ENCODE assay signal across 23 cellular contexts in genomic region chr4:145880355-145880960, GRCh38. TPM values are rescaled to one million over a fixed set of nuclear protein-coding genes. Genes with fewer than 3 reads are reported as not detected.
DNase-seq lines count a peak whose midpoint lies in the region; ATAC-seq and TF ChIP-seq lines count a peak whose summit lies in the region.
"Had no signal": no experiment of that assay in that cellular context is flagged by ENCODE, and none has a peak within 500 bp of the region (broad histone marks: within the 10 kb centered on the region; RNA-seq: fewer than 3 reads in every experiment).

No MANE protein-coding gene starts in this region.

- H3K79me2 ChIP-seq in Loucy (ENCODE audit: insufficient read depth, low read length) (peaks cover 64% of the 10 kb centered on the region), mammary epithelial cell (ENCODE audit: insufficient read depth, low read length) (peaks cover 29% of the 10 kb centered on the region)

- WGBS in mammary epithelial cell (ENCODE audit: low coverage, missing lambda C conversion rate), result 42% methylated on average over 9 of the region's 9 CpGs

- H3K9me2 ChIP-seq in Loucy (replicated peaks; ENCODE audit: low read depth, low read length), result no peaks in the 10 kb centered on the region

- peaks cover 18% of the 10 kb centered on the region for H3K4me1 Mint-ChIP-seq in progenitor cell of endocrine pancreas (ENCODE audit: low read depth)

- no peak for TF ChIP-seq CTCF in Loucy (conservative IDR thresholded peaks at IDR 0.05; ENCODE audit: low read length)
- no peak for TF ChIP-seq CTCF in mammary epithelial cell (conservative IDR thresholded peaks at IDR 0.05 in 1 of 2, IDR thresholded peaks at IDR 0.05 in 1 of 2; ENCODE audit: extremely low read depth in 1 of 2, insufficient read depth in 1 of 2, low read depth in 1 of 2, low read length in 2 of 2)
- TF ChIP-seq CTCF in foreskin keratinocyte (conservative IDR thresholded peaks at IDR 0.05), result peak; percentile 26
- no peak for TF ChIP-seq CTCF in progenitor cell of endocrine pancreas (IDR thresholded peaks at IDR 0.05; ENCODE audit: unreplicated experiment)

- H3K27ac Mint-ChIP-seq in progenitor cell of endocrine pancreas, result no peak overlapping the region
- H3K27ac Mint-ChIP-seq: activated CD8-positive, alpha-beta T cell treated with anti-CD3 and anti-CD28 coated beads, Interleukin-2, amount 10 ng/mL, durations not matched to agents 7 days and 5 days; stimulated activated naive CD8-positive, alpha-beta T cell treated with anti-CD3 and anti-CD28 coated beads, Interleukin-15, Interleukin-2, amounts not matched to agents 100 ng/mL and 50 ng/mL, for 24 hours had no signal

- H3K9me3 Mint-ChIP-seq in progenitor cell of endocrine pancreas (ENCODE audit: low read depth), result no peaks in the 10 kb centered on the region
- H3K9me3 Mint-ChIP-seq: stimulated activated naive CD8-positive, alpha-beta T cell treated with anti-CD3 and anti-CD28 coated beads, Interleukin-15, Interleukin-2, amounts not matched to agents 100 ng/mL and 50 ng/mL, for 24 hours had no signal

- no peak overlapping the region for H3K4me3 ChIP-seq in Loucy (ENCODE audit: low read length, poor library complexity, severe bottlenecking)
- no peak overlapping the region for H3K4me3 ChIP-seq in mammary epithelial cell (replicated peaks in 1 of 3; ENCODE audit: insufficient read depth in 1 of 3, low read depth in 2 of 3, low read length in 3 of 3)
- H3K4me3 ChIP-seq: spleen, upper lobe of left lung had no signal

- BruUV-seq in mammary epithelial cell (replicated peaks; lab: Mats Ljungman, UMichigan), result no TSS peak

- in situ Hi-C loops in mammary epithelial cell (cut with MboI; ENCODE audit: low sequenced_read_pairs in 2 of 2), result no loop called here

- H4K20me1 ChIP-seq in Loucy (ENCODE audit: insufficient read depth, low read length, poor library complexity, severe bottlenecking), result no peaks in the 10 kb centered on the region
- no peaks in the 10 kb centered on the region for H4K20me1 ChIP-seq in mammary epithelial cell (ENCODE audit: insufficient read depth, low read length)

- H3K9ac ChIP-seq in Loucy (ENCODE audit: low read depth, low read length, poor library complexity, severe bottlenecking) (peak overlapping the region; percentile 73), mammary epithelial cell (ENCODE audit: insufficient read depth, low read length) (no peak overlapping the region)

- no peaks in the 10 kb centered on the region for H3K27me3 Mint-ChIP-seq in progenitor cell of endocrine pancreas
- H3K27me3 Mint-ChIP-seq: stimulated activated naive CD8-positive, alpha-beta T cell treated with anti-CD3 and anti-CD28 coated beads, Interleukin-15, Interleukin-2, amounts not matched to agents 100 ng/mL and 50 ng/mL, for 24 hours had no signal

- no peak overlapping the region for H3K4me3 Mint-ChIP-seq in progenitor cell of endocrine pancreas (ENCODE audit: low read depth)
- H3K4me3 Mint-ChIP-seq: activated CD8-positive, alpha-beta T cell treated with anti-CD3 and anti-CD28 coated beads, Interleukin-2, amount 10 ng/mL, durations not matched to agents 7 days and 5 days; stimulated activated naive CD8-positive, alpha-beta T cell treated with anti-CD3 and anti-CD28 coated beads, Interleukin-15, Interleukin-2, amounts not matched to agents 100 ng/mL and 50 ng/mL, for 24 hours had no signal

- H3K4me2 ChIP-seq in Loucy (ENCODE audit: low read depth, low read length, poor library complexity, severe bottlenecking) (peak overlapping the region; percentile 71), mammary epithelial cell (ENCODE audit: insufficient read depth, low read depth, low read length) (peak overlapping the region; percentile 9)

- dilution Hi-C loops in mammary epithelial cell (cut with HindIII; ENCODE audit: low sequenced_read_pairs), result no loop called here

- CTCF ChIA-PET in mammary epithelial cell (lab: Charles Lee; ENCODE audit: low non-redundant PET), result no interaction called here

- H3K36me3 ChIP-seq in Loucy (ENCODE audit: insufficient read depth, low read length) (peaks cover 53% of the 10 kb centered on the region), mammary epithelial cell (ENCODE audit: insufficient read depth, low read length) (no peaks in the 10 kb centered on the region)
- H3K36me3 ChIP-seq: upper lobe of left lung had no signal

- peaks cover 13% of the 10 kb centered on the region for H3F3A ChIP-seq in Loucy (ENCODE audit: low read depth)

- no peak overlapping the region for H2AFZ ChIP-seq in Loucy (ENCODE audit: low read length)
- H2AFZ ChIP-seq in mammary epithelial cell (ENCODE audit: low read depth, low read length), result peak overlapping the region; percentile 50

- intact Hi-C loops in mammary epithelial cell (cut with micrococcal nuclease), result loop anchor here (5.0 kb wide), 1 partner anchor 148 kb away; no protein-coding TSS in a partner anchor

- H3K36me3 Mint-ChIP-seq in progenitor cell of endocrine pancreas (ENCODE audit: insufficient read depth), result peaks cover 16% of the 10 kb centered on the region

- H3K27me3 ChIP-seq in Loucy (ENCODE audit: insufficient read depth, low read length, poor library complexity, severe bottlenecking) (no peaks in the 10 kb centered on the region), mammary epithelial cell (ENCODE audit: insufficient read depth, low read length) (no peaks in the 10 kb centered on the region), foreskin keratinocyte (no peaks in the 10 kb centered on the region)
- H3K27me3 ChIP-seq: spleen, upper lobe of left lung had no signal

- no peak for DNase-seq in mammary epithelial cell
- DNase-seq in foreskin keratinocyte, result peak; percentile 77 to 90
- no peak for DNase-seq in substantia nigra (lab: John Stamatoyannopoulos, UW)
- DNase-seq in progenitor cell of endocrine pancreas (ENCODE audit: low spot score, unreplicated experiment), result no peak
- no peak for DNase-seq in NCI-H2029 (lab: John Stamatoyannopoulos, UW)
- DNase-seq: activated CD8-positive, alpha-beta T cell treated with anti-CD3 and anti-CD28 coated beads, Interleukin-2, amount 10 ng/mL, durations not matched to agents 7 days and 5 days; activated gamma-delta T cell; effector CD4-positive, alpha-beta T cell; HCEC 1CT; MM.1S; NCI-H1436 treated with DMSO at 0.1 percent for 48 hours; NCI-H2171 treated with DMSO at 0.1 percent for 48 hours; NCI-H526; retina; RPMI8226; spleen; stimulated activated CD4-positive, alpha-beta T cell treated with anti-CD3 and anti-CD28 coated beads, Interleukin-4, amount 100 ng/mL, for 4 hours; T-helper 9 cell had no signal

- H3K9me3 ChIP-seq in Loucy (ENCODE audit: insufficient read depth, low read depth, low read length), result no peaks in the 10 kb centered on the region
- no peaks in the 10 kb centered on the region for H3K9me3 ChIP-seq in mammary epithelial cell (replicated peaks; ENCODE audit: insufficient read depth, low read length)
- H3K9me3 ChIP-seq: spleen, upper lobe of left lung had no signal

- H3K27ac ChIP-seq in mammary epithelial cell (ENCODE audit: insufficient read depth, low read depth, low read length) (peak overlapping the region; percentile 16), foreskin keratinocyte (no peak overlapping the region), substantia nigra (ENCODE audit: low read depth, low read length, poor library complexity, severe bottlenecking) (peak overlapping the region; percentile 93)
- H3K27ac ChIP-seq: upper lobe of left lung had no signal

- H3K4me1 ChIP-seq in Loucy (ENCODE audit: insufficient read depth, low read length, poor library complexity, severe bottlenecking) (peaks cover 66% of the 10 kb centered on the region), mammary epithelial cell (ENCODE audit: insufficient read depth, low read length) (peaks cover 41% of the 10 kb centered on the region), foreskin keratinocyte (peaks cover 18% of the 10 kb centered on the region)

- ATAC-seq in foreskin keratinocyte (peak; percentile 70), HG02759 (IDR thresholded peaks at IDR 0.05; ENCODE audit: unreplicated experiment) (no peak)
- ATAC-seq: activated CD4-positive, CD25-positive, alpha-beta regulatory T cell treated with anti-CD3 and anti-CD28 coated beads, Interleukin-2, amount 50 U/mL, for 24 hours; activated CD8-positive, alpha-beta T cell treated with anti-CD3 and anti-CD28 coated beads, Interleukin-2, amount 10 ng/mL, durations not matched to agents 7 days and 5 days had no signal

RNA-seq across cellular contexts. Expression of gene ZNF827, which starts 58.2 kb away (rescaled TPM):
- total RNA-seq in mammary epithelial cell (10 to 100 TPM; 14.5 to 18.2 TPM), foreskin keratinocyte (6.5 and 9.3 TPM in 2 replicates), progenitor cell of endocrine pancreas (49.2 and 50.2 TPM in 2 replicates)
- polyA plus RNA-seq in mammary epithelial cell (9.9 TPM), foreskin keratinocyte (1.6 and 1.8 TPM in 2 replicates)
- 17.1 TPM for polyA minus RNA-seq in mammary epithelial cell

Comparison
In these comparisons a context has a peak if more than half of its experiments do, and no peak if none do; other contexts are left out.
1. DNase-seq: peak in foreskin keratinocyte (2 of 2); none in mammary epithelial cell (single experiment), substantia nigra (0 of 49), progenitor cell of endocrine pancreas (single experiment) and NCI-H2029 (single experiment).